24 cellular contexts compared by ENCODE assay signal in the genomic region with DNA sequence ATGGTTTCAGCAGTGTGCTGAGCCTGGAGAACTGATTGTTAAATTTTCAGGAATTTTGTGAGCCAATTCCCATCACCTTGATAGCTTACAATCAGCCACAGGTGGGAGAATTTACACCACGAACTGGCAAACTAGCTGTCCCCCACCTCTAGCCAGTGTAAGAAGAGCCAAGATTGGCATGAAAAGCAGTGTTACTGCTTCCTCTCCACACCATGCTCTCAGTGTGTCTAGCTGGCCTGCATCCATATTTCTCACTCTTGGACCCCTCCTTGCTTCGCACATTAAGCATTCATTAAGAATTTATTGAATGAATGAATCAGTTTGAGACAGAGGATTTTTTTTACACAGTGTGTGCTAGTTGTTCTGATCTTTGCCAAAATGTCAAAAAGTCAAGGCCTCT.
"Had no signal": no experiment of that assay in that cellular context is flagged by ENCODE, and none has a peak within 500 bp of the region (broad histone marks: within the 10 kb centered on the region; RNA-seq: fewer than 3 reads in every experiment).

No MANE protein-coding gene starts in this region.

- FAIRE-seq: HepG2, RCC 7860 had no signal

- ATAC-seq: HepG2 had no signal

- H3K27me3 ChIP-seq: MG63, SJSA1 had no signal

- H3K27ac ChIP-seq: SJSA1, SK-N-MC had no signal

- DNase-seq: IMR-90, Karpas-422, KG1, MG63, NCI-H1092, NCI-H1105 treated with DMSO at 0.1 percent for 48 hours, NCI-H1417 treated with DMSO at 0.1 percent for 48 hours, NCI-H146, NCI-H1694 treated with DMSO at 0.1 percent for 48 hours, NCI-H1930, NCI-H2081, NCI-H2107, NCI-H2227 treated with DMSO at 0.1 percent for 48 hours, NCI-H510A, NCI-H524 treated with DMSO at 0.1 percent for 48 hours, NCI-H69, NCI-H774, Right ventricle myocardium superior, RPMI8226, SIG-M5 had no signal

- H3K36me3 ChIP-seq: MG63, SJSA1 had no signal

- H3K4me3 ChIP-seq: MG63, SJSA1, SK-N-MC had no signal

- H3K9me3 ChIP-seq: MG63, SJSA1 had no signal
